In the genomic region with DNA sequence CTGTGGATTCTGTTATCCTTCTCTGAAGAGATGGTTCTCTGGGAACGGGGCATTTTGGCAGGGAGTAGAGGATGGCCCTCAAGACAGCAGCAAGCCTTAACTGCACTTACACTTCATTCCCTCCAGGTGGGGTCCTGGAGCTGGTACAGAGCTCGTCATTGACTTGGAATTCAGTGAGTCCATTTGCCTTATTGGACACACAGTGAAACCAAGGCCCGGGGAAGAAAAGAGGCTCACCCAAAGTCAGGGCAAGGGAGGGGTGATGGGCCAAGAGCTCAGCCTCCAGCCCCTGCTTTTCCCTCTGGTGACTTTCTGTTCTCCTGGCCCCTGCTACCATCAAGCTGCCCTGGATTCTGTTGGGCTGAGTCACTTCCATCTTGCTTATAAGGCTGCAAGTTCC, we compare ENCODE assay signal across 8 cellular contexts.
DNase-seq lines count a peak whose midpoint lies in the region; ATAC-seq and TF ChIP-seq lines count a peak whose summit lies in the region.

No MANE protein-coding gene starts in this region.

- no peaks in the 10 kb centered on the region for H3K79me2 ChIP-seq in MM.1S (ENCODE audit: low read length)

- H3K27me3 Mint-ChIP-seq in WTC11 (ENCODE audit: low read depth), result peaks cover 11% of the 10 kb centered on the region

- no peaks in the 10 kb centered on the region for H3K9me3 ChIP-seq in heart left ventricle
- H3K9me3 ChIP-seq in MM.1S (replicated peaks; ENCODE audit: insufficient read depth, low read length), result no peaks in the 10 kb centered on the region
- H3K9me3 ChIP-seq in suprapubic skin, result no peaks in the 10 kb centered on the region

- H3K27me3 ChIP-seq in heart left ventricle (peaks cover 0 to 49% (median 5%) of the 10 kb centered on the region in 9 donors), MM.1S (replicated peaks; ENCODE audit: insufficient read depth, low read length) (no peaks in the 10 kb centered on the region), suprapubic skin (no peaks in the 10 kb centered on the region)

- H3K9me2 ChIP-seq in MM.1S (replicated peaks; ENCODE audit: insufficient read depth, low read length), result no peaks in the 10 kb centered on the region

- H3K9ac ChIP-seq in MM.1S (ENCODE audit: low read length), result no peak overlapping the region

- H4K20me1 ChIP-seq in MM.1S (ENCODE audit: insufficient read depth, low read length), result no peaks in the 10 kb centered on the region

- POLR2A ChIA-PET in WTC11 (lab: Charles Lee), result no interaction called here

- H3K9me3 Mint-ChIP-seq in WTC11, result no peaks in the 10 kb centered on the region

- H3K4me3 Mint-ChIP-seq in WTC11, result no peak overlapping the region

- peaks cover 8% of the 10 kb centered on the region for H3K4me1 Mint-ChIP-seq in WTC11

- no peak for TF ChIP-seq POLR2A in heart left ventricle (IDR thresholded peaks at IDR 0.05)
- TF ChIP-seq POLR2A in suprapubic skin (IDR thresholded peaks at IDR 0.05), result no peak

- no peaks in the 10 kb centered on the region for H3K36me3 Mint-ChIP-seq in WTC11

- H3K4me1 ChIP-seq in heart left ventricle, result peaks cover 0 to 4% (median 0%) of the 10 kb centered on the region in 12 donors
- no peaks in the 10 kb centered on the region for H3K4me1 ChIP-seq in MM.1S (ENCODE audit: low read length)
- H3K4me1 ChIP-seq in suprapubic skin, result peaks cover 24% of the 10 kb centered on the region

- no peaks in the 10 kb centered on the region for H3F3A ChIP-seq in MM.1S (ENCODE audit: insufficient read depth, low read length)

- 41 to 56% (median 49%) methylated on average over 3 of the region's 3 CpGs for WGBS in heart left ventricle, 4 donors
- 62% methylated on average over 3 of the region's 3 CpGs for WGBS in suprapubic skin

- no peak for DNase-seq in heart left ventricle
- DNase-seq in cardiac septum (ENCODE audit: low spot score), result no peak
- DNase-seq in MM.1S, result peak; percentile 49
- peak; percentile 55 for DNase-seq in WTC11 (ENCODE audit: low spot score)
- peak; percentile 77 for DNase-seq in kidney tubule cell (ENCODE audit: low spot score)
- DNase-seq in suprapubic skin (ENCODE audit: low spot score in 2 of 2), result no peak

- H3K27ac ChIP-seq in heart left ventricle (no peak overlapping the region), MM.1S (ENCODE audit: low read length) (no peak overlapping the region), suprapubic skin (no peak overlapping the region)

- H3K4me3 ChIP-seq in heart left ventricle (no peak overlapping the region), MM.1S (ENCODE audit: low read length) (no peak overlapping the region), suprapubic skin (no peak overlapping the region)

- H3K27ac Mint-ChIP-seq in WTC11, result no peak overlapping the region

- intact Hi-C loops in heart left ventricle (cut with DNase I) (loop anchor here in 1 of 10 donors (5.0 kb wide), 1 partner anchor 147 kb away; no protein-coding TSS in a partner anchor), cardiac septum (cut with DNase I) (no loop called here)

- H2AFZ ChIP-seq in MM.1S (ENCODE audit: low read length), result no peak overlapping the region

- H3K4me2 ChIP-seq in MM.1S (ENCODE audit: low read depth, low read length), result no peak overlapping the region

- peak in 2 of 4 donors; percentile 11 to 35 for ATAC-seq in heart left ventricle
- ATAC-seq in WTC11, result peak; percentile 90
- no peak for ATAC-seq in GM21737 (IDR thresholded peaks at IDR 0.05; ENCODE audit: unreplicated experiment)
- no peak for ATAC-seq in GM19452 (IDR thresholded peaks at IDR 0.05; ENCODE audit: unreplicated experiment)

- no peak for TF ChIP-seq EP300 in suprapubic skin (IDR thresholded peaks at IDR 0.05)

- TF ChIP-seq CTCF in heart left ventricle (IDR thresholded peaks at IDR 0.05), result peak in 11 of 12 donors; percentile 13 to 47 (median 34)
- TF ChIP-seq CTCF in MM.1S (IDR thresholded peaks at IDR 0.05; ENCODE audit: low read length), result peak; percentile 57
- peak; percentile 71 for TF ChIP-seq CTCF in WTC11 (IDR thresholded peaks at IDR 0.05)
- peak in 1 of 2 donors; percentile 61 for TF ChIP-seq CTCF in suprapubic skin (IDR thresholded peaks at IDR 0.05)

- CTCF ChIA-PET in WTC11 (lab: Charles Lee), result interaction anchor here (0.6 to 4.2 kb wide), 26 partner anchors 10 to 376 kb away, joined by 3 to 34 read pairs (median 4); a partner anchor contains a TSS

- H3K36me3 ChIP-seq in heart left ventricle, result no peaks in the 10 kb centered on the region
- no peaks in the 10 kb centered on the region for H3K36me3 ChIP-seq in MM.1S (replicated peaks; ENCODE audit: insufficient read depth, low read length)
- H3K36me3 ChIP-seq in suprapubic skin, result no peaks in the 10 kb centered on the region

TF ChIP-seq in WTC11, 78 proteins besides CTCF, POLR2A, EP300 and RAD21:
- TF ChIP-seq MYBL2 (CRISPR knock-in tag; IDR thresholded peaks at IDR 0.05) (no peak), CREM (CRISPR knock-in tag; IDR thresholded peaks at IDR 0.05) (no peak), ZNF121 (CRISPR knock-in tag; IDR thresholded peaks at IDR 0.05) (no peak), FOXP1 (CRISPR knock-in tag; IDR thresholded peaks at IDR 0.05; ENCODE audit: borderline replicate concordance) (no peak)

Comparison
In these comparisons a context has a peak if more than half of its experiments do, and no peak if none do; other contexts are left out.
1. DNase-seq: peak in MM.1S (single experiment), WTC11 (single experiment) and kidney tubule cell (single experiment); none in heart left ventricle (0 of 5), cardiac septum (single experiment) and suprapubic skin (0 of 2).